In genomic region chr1:35769188-35769758, GRCh38 we compare ENCODE assay signal across 8 cellular contexts. TPM values are rescaled to one million over a fixed set of nuclear protein-coding genes. Genes with fewer than 3 reads are reported as not detected.
DNase-seq lines count a peak whose midpoint lies in the region; ATAC-seq and TF ChIP-seq lines count a peak whose summit lies in the region.

No MANE protein-coding gene starts in this region.

- intact Hi-C loops in CD4-positive, alpha-beta T cell (cut with DNase I, micrococcal nuclease), result loop anchor here in 1 of 2 experiments (5.0 to 10.0 kb wide), 2 partner anchors 127 to 574 kb away; partner anchors contain the start of genes PSMB2 and SFPQ
- intact Hi-C loops in activated CD4-positive, alpha-beta memory T cell treated with anti-CD3 and anti-CD28 coated beads for 36 hours (cut with micrococcal nuclease), result loop anchor here (5.0 kb wide), 1 partner anchor 577 kb away; the partner anchor contains the start of gene SFPQ

- 0% methylated on average over 58 of the region's 58 CpGs for WGBS in ectodermal cell, 2 experiments

- no peaks in the 10 kb centered on the region for H3K36me3 ChIP-seq in ectodermal cell (ENCODE audit: control insufficient read depth, insufficient read depth, low read length)

- H3K9me3 Mint-ChIP-seq in CD4-positive, alpha-beta T cell, result no peaks in the 10 kb centered on the region
- H3K9me3 Mint-ChIP-seq in activated CD4-positive, alpha-beta memory T cell treated with anti-CD3 and anti-CD28 coated beads for 36 hours, result no peaks in the 10 kb centered on the region

- CTCF ChIA-PET in CD4-positive, alpha-beta T cell (lab: Charles Lee), result interaction anchor here (0.5 to 2.6 kb wide), 6 partner anchors 21 to 983 kb away, joined by 3 to 10 read pairs (median 4); no protein-coding TSS in a partner anchor
- CTCF ChIA-PET in activated CD4-positive, alpha-beta memory T cell treated with anti-CD3 and anti-CD28 coated beads for 36 hours (lab: Charles Lee), result interaction anchor here (0.8 to 4.8 kb wide), 11 partner anchors 22 to 318 kb away, joined by 3 to 25 read pairs (median 9); partner anchors contain the start of gene AGO1

- DNase-seq in CD4-positive, alpha-beta T cell, result peak; percentile 60 to 78 (median 70)
- DNase-seq in NCI-H748 (lab: John Stamatoyannopoulos, UW; ENCODE audit: unreplicated experiment) (peak; percentile 88), lung microvascular endothelial cell (ENCODE audit: low read depth in 2 of 2) (peak; percentile 88 to 90)
- peak; percentile 90 for DNase-seq in activated CD4-positive, alpha-beta memory T cell treated with anti-CD3 and anti-CD28 coated beads for 36 hours
- peak; percentile 54 to 75 (median 63) for DNase-seq in stimulated activated CD4-positive, alpha-beta T cell treated with anti-CD3 and anti-CD28 coated beads, TNF-alpha, amount 100 ng/mL, for 4 hours (ENCODE audit: low read depth in 3 of 3)

- H3K27ac Mint-ChIP-seq in CD4-positive, alpha-beta T cell, result peak overlapping the region; percentile 72
- H3K27ac Mint-ChIP-seq in activated CD4-positive, alpha-beta memory T cell treated with anti-CD3 and anti-CD28 coated beads for 36 hours, result peak overlapping the region; percentile 45

- peaks cover 6% of the 10 kb centered on the region for H3K36me3 Mint-ChIP-seq in CD4-positive, alpha-beta T cell (ENCODE audit: low read depth)
- peaks cover 15% of the 10 kb centered on the region for H3K36me3 Mint-ChIP-seq in activated CD4-positive, alpha-beta memory T cell treated with anti-CD3 and anti-CD28 coated beads for 36 hours

- peak overlapping the region; percentile 72 for H3K4me3 ChIP-seq in ectodermal cell (ENCODE audit: insufficient read depth, low read depth, low read length)

- H3K27me3 Mint-ChIP-seq in CD4-positive, alpha-beta T cell, result no peaks in the 10 kb centered on the region
- no peaks in the 10 kb centered on the region for H3K27me3 Mint-ChIP-seq in activated CD4-positive, alpha-beta memory T cell treated with anti-CD3 and anti-CD28 coated beads for 36 hours

- peak; percentile 79 for ATAC-seq in CD4-positive, alpha-beta T cell (ENCODE audit: poor library complexity)
- ATAC-seq in GM19395 (IDR thresholded peaks at IDR 0.05; ENCODE audit: unreplicated experiment) (peak; percentile 80), HG03558 (IDR thresholded peaks at IDR 0.05; ENCODE audit: extremely low read depth, unreplicated experiment) (peak; percentile 48)

- H3K4me1 Mint-ChIP-seq in CD4-positive, alpha-beta T cell (ENCODE audit: low read depth), result peaks cover 13% of the 10 kb centered on the region
- H3K4me1 Mint-ChIP-seq in activated CD4-positive, alpha-beta memory T cell treated with anti-CD3 and anti-CD28 coated beads for 36 hours (ENCODE audit: low read depth), result peaks cover 9% of the 10 kb centered on the region

- H3K27ac ChIP-seq in CD4-positive, alpha-beta T cell (ENCODE audit: low read depth, low read length), result peak overlapping the region; percentile 78
- H3K27ac ChIP-seq in ectodermal cell (ENCODE audit: insufficient read depth, low read depth, low read length, poor library complexity, severe bottlenecking), result peak overlapping the region; percentile 90

- H3K4me1 ChIP-seq in ectodermal cell (ENCODE audit: control insufficient read depth, insufficient read depth, low read length), result no peaks in the 10 kb centered on the region

- POLR2A ChIA-PET in CD4-positive, alpha-beta T cell (lab: Charles Lee), result interaction anchor here (0.7 to 1.8 kb wide), 18 partner anchors 10 to 576 kb away, joined by 3 to 13 read pairs (median 4); partner anchors contain the start of genes AGO3, KIAA0319L, NCDN and SFPQ
- POLR2A ChIA-PET in activated CD4-positive, alpha-beta memory T cell treated with anti-CD3 and anti-CD28 coated beads for 36 hours (lab: Charles Lee), result interaction anchor here (0.6 to 1.9 kb wide), 22 partner anchors 9 to 784 kb away, joined by 3 to 10 read pairs (median 4); partner anchors contain the start of genes AGO1, KIAA0319L, NCDN and TMEM35B

- peak overlapping the region; percentile 97 for H3K4me3 Mint-ChIP-seq in CD4-positive, alpha-beta T cell
- H3K4me3 Mint-ChIP-seq in activated CD4-positive, alpha-beta memory T cell treated with anti-CD3 and anti-CD28 coated beads for 36 hours, result peak overlapping the region; percentile 92

- no peaks in the 10 kb centered on the region for H3K9me3 ChIP-seq in CD4-positive, alpha-beta T cell (ENCODE audit: control insufficient read depth, low read length)
- H3K9me3 ChIP-seq in ectodermal cell (ENCODE audit: control insufficient read depth, low read length), result no peaks in the 10 kb centered on the region

- no peaks in the 10 kb centered on the region for H3K27me3 ChIP-seq in CD4-positive, alpha-beta T cell (ENCODE audit: control insufficient read depth, insufficient read depth, low read length)
- H3K27me3 ChIP-seq in ectodermal cell (ENCODE audit: control insufficient read depth, insufficient read depth, low read length, poor library complexity, severe bottlenecking), result no peaks in the 10 kb centered on the region

- no peak for TF ChIP-seq CTCF in CD4-positive, alpha-beta T cell (IDR thresholded peaks at IDR 0.05)

RNA-seq across cellular contexts. Expression of gene CLSPN, which starts 0.5 kb away (rescaled TPM):
- under 1 TPM; 0.59 to 0.60 TPM for total RNA-seq in CD4-positive, alpha-beta T cell
- 10 to 100 TPM; 49.9 to 55.1 TPM for total RNA-seq in activated CD4-positive, alpha-beta memory T cell treated with anti-CD3 and anti-CD28 coated beads for 36 hours
- 51.1 TPM for polyA plus RNA-seq in ectodermal cell (2013, experiment 1 of 4)
- polyA plus RNA-seq in ectodermal cell (2013, experiment 2 of 4), result 50.7 TPM
- 31.2 TPM for polyA plus RNA-seq in ectodermal cell (2013, experiment 3 of 4)
- polyA plus RNA-seq in ectodermal cell (2013, experiment 4 of 4), result 32.7 TPM
- 3.0 and 7.6 TPM in 2 replicates for total RNA-seq in lung microvascular endothelial cell

RNA-seq across cellular contexts. Expression of gene AGO4, which starts 38.5 kb away (rescaled TPM):
- total RNA-seq in CD4-positive, alpha-beta T cell, result 1 to 10 TPM; 7.4 to 8.1 TPM
- 1 to 10 TPM; 5.1 to 6.0 TPM for total RNA-seq in activated CD4-positive, alpha-beta memory T cell treated with anti-CD3 and anti-CD28 coated beads for 36 hours
- 24.6 TPM for polyA plus RNA-seq in ectodermal cell (2013, experiment 1 of 4)
- 26.6 TPM for polyA plus RNA-seq in ectodermal cell (2013, experiment 2 of 4)
- 21.5 TPM for polyA plus RNA-seq in ectodermal cell (2013, experiment 3 of 4)
- 25.7 TPM for polyA plus RNA-seq in ectodermal cell (2013, experiment 4 of 4)
- total RNA-seq in lung microvascular endothelial cell, result 22.4 and 37.9 TPM in 2 replicates

RNA-seq across cellular contexts. Expression of gene C1orf216, which starts 50.6 kb away (rescaled TPM):
- 1 to 10 TPM; 2.9 to 3.8 TPM for total RNA-seq in CD4-positive, alpha-beta T cell
- 10 to 100 TPM; 11.2 to 11.6 TPM for total RNA-seq in activated CD4-positive, alpha-beta memory T cell treated with anti-CD3 and anti-CD28 coated beads for 36 hours
- polyA plus RNA-seq in ectodermal cell (2013, experiment 1 of 4), result 13.8 TPM
- 13.3 TPM for polyA plus RNA-seq in ectodermal cell (2013, experiment 2 of 4)
- 10.2 TPM for polyA plus RNA-seq in ectodermal cell (2013, experiment 3 of 4)
- 10.4 TPM for polyA plus RNA-seq in ectodermal cell (2013, experiment 4 of 4)
- total RNA-seq in lung microvascular endothelial cell, result 12.2 and 17.1 TPM in 2 replicates

Comparison
In these comparisons a context has a peak if more than half of its experiments do, and no peak if none do; other contexts are left out.
1. Peak in every context shown above with its lines: DNase-seq, ATAC-seq, H3K4me3 ChIP-seq and H3K27ac ChIP-seq.